17 cellular contexts compared by ENCODE assay signal in the genomic region with DNA sequence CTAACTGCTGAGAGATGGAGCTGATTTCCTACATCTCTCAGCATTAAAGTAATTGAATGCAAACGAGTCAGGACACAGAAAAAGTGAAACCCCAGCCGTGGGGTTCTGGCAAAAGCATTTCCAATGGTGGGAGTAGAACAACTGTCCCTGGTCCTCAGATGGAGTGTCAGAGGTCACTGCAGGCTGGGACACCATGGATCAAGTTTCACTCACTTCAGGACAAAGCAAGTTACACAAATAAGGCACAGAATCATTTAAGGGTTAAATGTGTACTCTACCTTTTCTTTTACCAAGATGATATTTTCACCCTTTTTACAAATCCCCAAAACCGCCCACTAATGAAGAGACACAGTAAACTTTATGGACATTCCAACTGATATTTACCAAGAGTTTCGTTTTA.
DNase-seq lines count a peak whose midpoint lies in the region; ATAC-seq and TF ChIP-seq lines count a peak whose summit lies in the region.
"Had no signal": no experiment of that assay in that cellular context is flagged by ENCODE, and none has a peak within 500 bp of the region (broad histone marks: within the 10 kb centered on the region; RNA-seq: fewer than 3 reads in every experiment).

No MANE protein-coding gene starts in this region.

- no peak overlapping the region for H3K4me3 ChIP-seq in Caco-2 (ENCODE audit: low read depth, low read length)
- H3K4me3 ChIP-seq in hepatocyte, result no peak overlapping the region
- H3K4me3 ChIP-seq in smooth muscle cell, result no peak overlapping the region
- H3K4me3 ChIP-seq: A549, HAP-1 had no signal

- H3K79me2 ChIP-seq in hepatocyte (no peaks in the 10 kb centered on the region), smooth muscle cell (ENCODE audit: low read depth) (no peaks in the 10 kb centered on the region)

- H3F3A ChIP-seq in smooth muscle cell (ENCODE audit: low read depth), result no peaks in the 10 kb centered on the region

- H3K9me3 ChIP-seq in Caco-2 (no peaks in the 10 kb centered on the region), hepatocyte (ENCODE audit: low read depth) (no peaks in the 10 kb centered on the region), smooth muscle cell (replicated peaks; ENCODE audit: low read depth) (no peaks in the 10 kb centered on the region)
- H3K9me3 ChIP-seq: A549, BE2C, HAP-1 had no signal

- peak in 1 of 2 experiments; percentile 36 for DNase-seq in Caco-2
- DNase-seq in hepatocyte (ENCODE audit: low spot score), result no peak
- peak; percentile 39 for DNase-seq in nephron progenitor cell
- DNase-seq in smooth muscle cell (lab: John Stamatoyannopoulos, UW; ENCODE audit: unreplicated experiment), result no peak
- DNase-seq in activated CD4-positive, alpha-beta memory T cell treated with anti-CD3 and anti-CD28 coated beads, Interleukin-2, amount 10 ng/mL, durations not matched to agents 7 days and 5 days, result no peak
- DNase-seq in HuH-7.5 (ENCODE audit: low spot score), result no peak
- DNase-seq: BE2C; CD4-positive, alpha-beta memory T cell; DMS153; DND-41; GDM1; IMR-90 had no signal

- no TSS peak for BruUV-seq in Caco-2 (replicated peaks; lab: Mats Ljungman, UMichigan)

- H3K27ac Mint-ChIP-seq in Caco-2 (ENCODE audit: unreplicated experiment) (peak overlapping the region; percentile 19), nephron progenitor cell (peak overlapping the region; percentile 94)
- H3K27ac Mint-ChIP-seq in activated CD4-positive, alpha-beta memory T cell treated with anti-CD3 and anti-CD28 coated beads, Interleukin-2, amount 10 ng/mL, durations not matched to agents 7 days and 5 days, result no peak overlapping the region
- H3K27ac Mint-ChIP-seq: CD4-positive, alpha-beta memory T cell had no signal

- H3K4me1 ChIP-seq in Caco-2 (peaks cover 28% of the 10 kb centered on the region), hepatocyte (ENCODE audit: insufficient read depth) (peaks cover 10% of the 10 kb centered on the region), smooth muscle cell (ENCODE audit: low read depth) (peaks cover 21% of the 10 kb centered on the region)
- H3K4me1 ChIP-seq: A549, BE2C had no signal

- H3K9ac ChIP-seq in smooth muscle cell (ENCODE audit: low read depth), result no peak overlapping the region

- POLR2A ChIA-PET in Caco-2 (lab: Charles Lee), result no interaction called here
- POLR2A ChIA-PET in activated CD4-positive, alpha-beta memory T cell treated with anti-CD3 and anti-CD28 coated beads, Interleukin-2, amount 10 ng/mL, durations not matched to agents 7 days and 5 days (lab: Charles Lee), result no interaction called here

- intact Hi-C loops in Caco-2 (cut with micrococcal nuclease; ENCODE audit: unreplicated experiment), result loop anchor here (1.0 kb wide), 1 partner anchor 22 kb away; no protein-coding TSS in a partner anchor

- H3K27me3 ChIP-seq in Caco-2 (replicated peaks; ENCODE audit: control insufficient read depth, insufficient read depth, low read length) (no peaks in the 10 kb centered on the region), hepatocyte (no peaks in the 10 kb centered on the region), smooth muscle cell (ENCODE audit: low read depth) (no peaks in the 10 kb centered on the region)
- H3K27me3 ChIP-seq: BE2C had no signal

- H3K27ac ChIP-seq in hepatocyte (peak overlapping the region; percentile 66), smooth muscle cell (ENCODE audit: low read depth) (no peak overlapping the region)
- H3K27ac ChIP-seq: A549, C4-2B, HL-60 had no signal

- CTCF ChIA-PET in Caco-2 (lab: Charles Lee), result no interaction called here
- CTCF ChIA-PET in activated CD4-positive, alpha-beta memory T cell treated with anti-CD3 and anti-CD28 coated beads, Interleukin-2, amount 10 ng/mL, durations not matched to agents 7 days and 5 days (lab: Charles Lee), result no interaction called here

- 36% methylated on average over 4 of the region's 4 CpGs for WGBS in hepatocyte (ENCODE audit: low lambda C conversion rate, missing lambda C conversion rate)
- 30% methylated on average over 4 of the region's 4 CpGs for WGBS in smooth muscle cell (ENCODE audit: low lambda C conversion rate)

- H3K9me2 ChIP-seq in hepatocyte (replicated peaks; ENCODE audit: insufficient read depth), result no peaks in the 10 kb centered on the region

- peak overlapping the region; percentile 27 for H3K4me3 Mint-ChIP-seq in Caco-2 (ENCODE audit: unreplicated experiment)
- peak overlapping the region; percentile 60 for H3K4me3 Mint-ChIP-seq in nephron progenitor cell
- H3K4me3 Mint-ChIP-seq in activated CD4-positive, alpha-beta memory T cell treated with anti-CD3 and anti-CD28 coated beads, Interleukin-2, amount 10 ng/mL, durations not matched to agents 7 days and 5 days, result no peak overlapping the region
- H3K4me3 Mint-ChIP-seq: CD4-positive, alpha-beta memory T cell had no signal

- H3K27me3 Mint-ChIP-seq in Caco-2 (ENCODE audit: insufficient read depth, unreplicated experiment) (no peaks in the 10 kb centered on the region), nephron progenitor cell (ENCODE audit: low read depth, poor library complexity) (no peaks in the 10 kb centered on the region)
- H3K27me3 Mint-ChIP-seq in activated CD4-positive, alpha-beta memory T cell treated with anti-CD3 and anti-CD28 coated beads, Interleukin-2, amount 10 ng/mL, durations not matched to agents 7 days and 5 days, result no peaks in the 10 kb centered on the region

- H2AFZ ChIP-seq in hepatocyte (no peak overlapping the region), smooth muscle cell (ENCODE audit: low read depth) (no peak overlapping the region)

- peaks cover 12% of the 10 kb centered on the region for H3K36me3 Mint-ChIP-seq in Caco-2 (ENCODE audit: insufficient read depth, unreplicated experiment)
- peaks cover 33% of the 10 kb centered on the region for H3K36me3 Mint-ChIP-seq in nephron progenitor cell (ENCODE audit: low read depth)
- H3K36me3 Mint-ChIP-seq in activated CD4-positive, alpha-beta memory T cell treated with anti-CD3 and anti-CD28 coated beads, Interleukin-2, amount 10 ng/mL, durations not matched to agents 7 days and 5 days (ENCODE audit: low read depth), result no peaks in the 10 kb centered on the region
- H3K36me3 Mint-ChIP-seq: CD4-positive, alpha-beta memory T cell had no signal

- TF ChIP-seq CTCF in Caco-2 (IDR thresholded peaks at IDR 0.05; ENCODE audit: insufficient read depth in 1 of 2, low read depth in 1 of 2, low read length in 1 of 2, severe bottlenecking in 1 of 2, unreplicated experiment in 1 of 2) (no peak), hepatocyte (IDR thresholded peaks at IDR 0.05; ENCODE audit: poor library complexity) (no peak), nephron progenitor cell (IDR thresholded peaks at IDR 0.05) (no peak), smooth muscle cell (IDR thresholded peaks at IDR 0.05; ENCODE audit: borderline replicate concordance, insufficient read depth, poor library complexity, severe bottlenecking) (no peak)

- no peaks in the 10 kb centered on the region for H3K36me3 ChIP-seq in Caco-2 (ENCODE audit: control insufficient read depth, insufficient read depth, low read length)
- no peaks in the 10 kb centered on the region for H3K36me3 ChIP-seq in hepatocyte (replicated peaks; ENCODE audit: insufficient read depth, low read depth)
- no peaks in the 10 kb centered on the region for H3K36me3 ChIP-seq in smooth muscle cell (ENCODE audit: low read depth)
- H3K36me3 ChIP-seq: BE2C, HAP-1 had no signal

- H3K4me1 Mint-ChIP-seq in Caco-2 (ENCODE audit: low read depth, unreplicated experiment) (peaks cover 50% of the 10 kb centered on the region), nephron progenitor cell (peaks cover 90% of the 10 kb centered on the region)
- H3K4me1 Mint-ChIP-seq in activated CD4-positive, alpha-beta memory T cell treated with anti-CD3 and anti-CD28 coated beads, Interleukin-2, amount 10 ng/mL, durations not matched to agents 7 days and 5 days, result no peaks in the 10 kb centered on the region
- H3K4me1 Mint-ChIP-seq: CD4-positive, alpha-beta memory T cell had no signal

- H3K4me2 ChIP-seq in hepatocyte, result peak overlapping the region; percentile 5
- H3K4me2 ChIP-seq in smooth muscle cell, result peak overlapping the region; percentile 33
- H3K4me2 ChIP-seq: A549 had no signal

- H3K9me3 Mint-ChIP-seq in Caco-2 (ENCODE audit: unreplicated experiment) (peaks cover 13% of the 10 kb centered on the region), nephron progenitor cell (peaks cover 15% of the 10 kb centered on the region)
- no peaks in the 10 kb centered on the region for H3K9me3 Mint-ChIP-seq in activated CD4-positive, alpha-beta memory T cell treated with anti-CD3 and anti-CD28 coated beads, Interleukin-2, amount 10 ng/mL, durations not matched to agents 7 days and 5 days
- H3K9me3 Mint-ChIP-seq: CD4-positive, alpha-beta memory T cell had no signal

- no peaks in the 10 kb centered on the region for H4K20me1 ChIP-seq in hepatocyte (ENCODE audit: insufficient read depth, poor library complexity, severe bottlenecking)
- no peaks in the 10 kb centered on the region for H4K20me1 ChIP-seq in smooth muscle cell (ENCODE audit: low read depth)

- ATAC-seq in GM21529 (IDR thresholded peaks at IDR 0.05; ENCODE audit: unreplicated experiment), result no peak
- ATAC-seq: A549 had no signal
